ENCODE assay signal across 1 cellular context in genomic region chr6:41257369-41258195, GRCh38.
TF ChIP-seq lines count a peak whose summit lies in the region.

No MANE protein-coding gene starts in this region.

TF ChIP-seq in HEK293, 187 proteins besides CTCF, POLR2A, EP300 and RAD21 (continued from another document and continues in another):
- TF ChIP-seq, protein P1, sequence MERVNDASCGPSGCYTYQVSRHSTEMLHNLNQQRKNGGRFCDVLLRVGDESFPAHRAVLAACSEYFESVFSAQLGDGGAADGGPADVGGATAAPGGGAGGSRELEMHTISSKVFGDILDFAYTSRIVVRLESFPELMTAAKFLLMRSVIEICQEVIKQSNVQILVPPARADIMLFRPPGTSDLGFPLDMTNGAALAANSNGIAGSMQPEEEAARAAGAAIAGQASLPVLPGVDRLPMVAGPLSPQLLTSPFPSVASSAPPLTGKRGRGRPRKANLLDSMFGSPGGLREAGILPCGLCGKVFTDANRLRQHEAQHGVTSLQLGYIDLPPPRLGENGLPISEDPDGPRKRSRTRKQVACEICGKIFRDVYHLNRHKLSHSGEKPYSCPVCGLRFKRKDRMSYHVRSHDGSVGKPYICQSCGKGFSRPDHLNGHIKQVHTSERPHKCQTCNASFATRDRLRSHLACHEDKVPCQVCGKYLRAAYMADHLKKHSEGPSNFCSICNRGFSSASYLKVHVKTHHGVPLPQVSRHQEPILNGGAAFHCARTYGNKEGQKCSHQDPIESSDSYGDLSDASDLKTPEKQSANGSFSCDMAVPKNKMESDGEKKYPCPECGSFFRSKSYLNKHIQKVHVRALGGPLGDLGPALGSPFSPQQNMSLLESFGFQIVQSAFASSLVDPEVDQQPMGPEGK (tag by site-specific recombination; IDR thresholded peaks at IDR 0.05), result no peak
- peak; percentile 76 for TF ChIP-seq ZXDB (tag by site-specific recombination; IDR thresholded peaks at IDR 0.05)
- no peak for TF ChIP-seq ZNF354C (tag by site-specific recombination; IDR thresholded peaks at IDR 0.05; ENCODE audit: borderline replicate concordance, low read depth)
- TF ChIP-seq, protein P2, sequence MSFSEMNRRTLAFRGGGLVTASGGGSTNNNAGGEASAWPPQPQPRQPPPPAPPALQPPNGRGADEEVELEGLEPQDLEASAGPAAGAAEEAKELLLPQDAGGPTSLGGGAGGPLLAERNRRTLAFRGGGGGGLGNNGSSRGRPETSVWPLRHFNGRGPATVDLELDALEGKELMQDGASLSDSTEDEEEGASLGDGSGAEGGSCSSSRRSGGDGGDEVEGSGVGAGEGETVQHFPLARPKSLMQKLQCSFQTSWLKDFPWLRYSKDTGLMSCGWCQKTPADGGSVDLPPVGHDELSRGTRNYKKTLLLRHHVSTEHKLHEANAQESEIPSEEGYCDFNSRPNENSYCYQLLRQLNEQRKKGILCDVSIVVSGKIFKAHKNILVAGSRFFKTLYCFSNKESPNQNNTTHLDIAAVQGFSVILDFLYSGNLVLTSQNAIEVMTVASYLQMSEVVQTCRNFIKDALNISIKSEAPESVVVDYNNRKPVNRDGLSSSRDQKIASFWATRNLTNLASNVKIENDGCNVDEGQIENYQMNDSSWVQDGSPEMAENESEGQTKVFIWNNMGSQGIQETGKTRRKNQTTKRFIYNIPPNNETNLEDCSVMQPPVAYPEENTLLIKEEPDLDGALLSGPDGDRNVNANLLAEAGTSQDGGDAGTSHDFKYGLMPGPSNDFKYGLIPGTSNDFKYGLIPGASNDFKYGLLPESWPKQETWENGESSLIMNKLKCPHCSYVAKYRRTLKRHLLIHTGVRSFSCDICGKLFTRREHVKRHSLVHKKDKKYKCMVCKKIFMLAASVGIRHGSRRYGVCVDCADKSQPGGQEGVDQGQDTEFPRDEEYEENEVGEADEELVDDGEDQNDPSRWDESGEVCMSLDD (tag by site-specific recombination; IDR thresholded peaks at IDR 0.05), result no peak
- TF ChIP-seq ZEB2 (tag by site-specific recombination; IDR thresholded peaks at IDR 0.05), result 0 out of 2 replicates have a peak, but pooled peaks have one; percentile 40
- no peak for TF ChIP-seq REPIN1 (tag by site-specific recombination; IDR thresholded peaks at IDR 0.05; ENCODE audit: low read depth)
- TF ChIP-seq, protein P3, sequence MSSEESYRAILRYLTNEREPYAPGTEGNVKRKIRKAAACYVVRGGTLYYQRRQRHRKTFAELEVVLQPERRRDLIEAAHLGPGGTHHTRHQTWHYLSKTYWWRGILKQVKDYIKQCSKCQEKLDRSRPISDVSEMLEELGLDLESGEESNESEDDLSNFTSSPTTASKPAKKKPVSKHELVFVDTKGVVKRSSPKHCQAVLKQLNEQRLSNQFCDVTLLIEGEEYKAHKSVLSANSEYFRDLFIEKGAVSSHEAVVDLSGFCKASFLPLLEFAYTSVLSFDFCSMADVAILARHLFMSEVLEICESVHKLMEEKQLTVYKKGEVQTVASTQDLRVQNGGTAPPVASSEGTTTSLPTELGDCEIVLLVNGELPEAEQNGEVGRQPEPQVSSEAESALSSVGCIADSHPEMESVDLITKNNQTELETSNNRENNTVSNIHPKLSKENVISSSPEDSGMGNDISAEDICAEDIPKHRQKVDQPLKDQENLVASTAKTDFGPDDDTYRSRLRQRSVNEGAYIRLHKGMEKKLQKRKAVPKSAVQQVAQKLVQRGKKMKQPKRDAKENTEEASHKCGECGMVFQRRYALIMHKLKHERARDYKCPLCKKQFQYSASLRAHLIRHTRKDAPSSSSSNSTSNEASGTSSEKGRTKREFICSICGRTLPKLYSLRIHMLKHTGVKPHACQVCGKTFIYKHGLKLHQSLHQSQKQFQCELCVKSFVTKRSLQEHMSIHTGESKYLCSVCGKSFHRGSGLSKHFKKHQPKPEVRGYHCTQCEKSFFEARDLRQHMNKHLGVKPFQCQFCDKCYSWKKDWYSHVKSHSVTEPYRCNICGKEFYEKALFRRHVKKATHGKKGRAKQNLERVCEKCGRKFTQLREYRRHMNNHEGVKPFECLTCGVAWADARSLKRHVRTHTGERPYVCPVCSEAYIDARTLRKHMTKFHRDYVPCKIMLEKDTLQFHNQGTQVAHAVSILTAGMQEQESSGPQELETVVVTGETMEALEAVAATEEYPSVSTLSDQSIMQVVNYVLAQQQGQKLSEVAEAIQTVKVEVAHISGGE (tag by site-specific recombination; conservative IDR thresholded peaks at IDR 0.05; ENCODE audit: low read depth), result no peak
- TF ChIP-seq SCRT2 (tag by site-specific recombination; IDR thresholded peaks at IDR 0.05), result no peak
- TF ChIP-seq ZNF514 (tag by site-specific recombination; IDR thresholded peaks at IDR 0.05), result no peak
- peak; percentile 75; the same call in 1 of the 2 replicates for TF ChIP-seq ZSCAN30 (tag by site-specific recombination; IDR thresholded peaks at IDR 0.05)
- TF ChIP-seq, protein P4, sequence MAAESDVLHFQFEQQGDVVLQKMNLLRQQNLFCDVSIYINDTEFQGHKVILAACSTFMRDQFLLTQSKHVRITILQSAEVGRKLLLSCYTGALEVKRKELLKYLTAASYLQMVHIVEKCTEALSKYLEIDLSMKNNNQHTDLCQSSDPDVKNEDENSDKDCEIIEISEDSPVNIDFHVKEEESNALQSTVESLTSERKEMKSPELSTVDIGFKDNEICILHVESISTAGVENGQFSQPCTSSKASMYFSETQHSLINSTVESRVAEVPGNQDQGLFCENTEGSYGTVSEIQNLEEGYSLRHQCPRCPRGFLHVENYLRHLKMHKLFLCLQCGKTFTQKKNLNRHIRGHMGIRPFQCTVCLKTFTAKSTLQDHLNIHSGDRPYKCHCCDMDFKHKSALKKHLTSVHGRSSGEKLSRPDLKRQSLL (tag by site-specific recombination; IDR thresholded peaks at IDR 0.05), result no peak
- 0 out of 2 replicates have a peak, but pooled peaks have one; percentile 34 for TF ChIP-seq BCL11B (tag by site-specific recombination; IDR thresholded peaks at IDR 0.05; ENCODE audit: low read depth)
- TF ChIP-seq HOXC10 (CRISPR knock-in tag; IDR thresholded peaks at IDR 0.05), result no peak
- TF ChIP-seq BCL11A (tag by site-specific recombination; IDR thresholded peaks at IDR 0.05; ENCODE audit: low read depth), result peak; percentile 50; the same call in 1 of the 2 replicates
- TF ChIP-seq HOXA7 (CRISPR knock-in tag; IDR thresholded peaks at IDR 0.05; ENCODE audit: borderline replicate concordance), result no peak
- TF ChIP-seq ZNF16 (tag by site-specific recombination; IDR thresholded peaks at IDR 0.05; ENCODE audit: low read depth), result no peak
- peak; percentile 38; the same call in 1 of the 2 replicates for TF ChIP-seq ZNF660 (tag by site-specific recombination; IDR thresholded peaks at IDR 0.05)
- TF ChIP-seq, protein P5, sequence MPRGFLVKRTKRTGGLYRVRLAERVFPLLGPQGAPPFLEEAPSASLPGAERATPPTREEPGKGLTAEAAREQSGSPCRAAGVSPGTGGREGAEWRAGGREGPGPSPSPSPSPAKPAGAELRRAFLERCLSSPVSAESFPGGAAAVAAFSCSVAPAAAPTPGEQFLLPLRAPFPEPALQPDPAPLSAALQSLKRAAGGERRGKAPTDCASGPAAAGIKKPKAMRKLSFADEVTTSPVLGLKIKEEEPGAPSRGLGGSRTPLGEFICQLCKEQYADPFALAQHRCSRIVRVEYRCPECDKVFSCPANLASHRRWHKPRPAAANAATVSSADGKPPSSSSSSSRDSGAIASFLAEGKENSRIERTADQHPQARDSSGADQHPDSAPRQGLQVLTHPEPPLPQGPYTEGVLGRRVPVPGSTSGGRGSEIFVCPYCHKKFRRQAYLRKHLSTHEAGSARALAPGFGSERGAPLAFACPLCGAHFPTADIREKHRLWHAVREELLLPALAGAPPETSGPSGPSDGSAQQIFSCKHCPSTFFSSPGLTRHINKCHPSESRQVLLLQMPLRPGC (tag by site-specific recombination; IDR thresholded peaks at IDR 0.05), result peak; percentile 54; the same call in 1 of the 2 replicates
- no peak for TF ChIP-seq ZBTB20 (tag by site-specific recombination; IDR thresholded peaks at IDR 0.05)
- TF ChIP-seq ZBTB8A (tag by site-specific recombination; IDR thresholded peaks at IDR 0.05), result peak; percentile 39
- peak; percentile 52; the same call in 1 of the 2 replicates for TF ChIP-seq ZNF561 (tag by site-specific recombination; IDR thresholded peaks at IDR 0.05; ENCODE audit: borderline replicate concordance)
- no peak for TF ChIP-seq ZNF555 (tag by site-specific recombination; conservative IDR thresholded peaks at IDR 0.05)
- TF ChIP-seq ZNF140 (tag by site-specific recombination; IDR thresholded peaks at IDR 0.05), result no peak
- TF ChIP-seq ZNF701 (tag by site-specific recombination; IDR thresholded peaks at IDR 0.05), result no peak
- TF ChIP-seq ZIC2 (tag by site-specific recombination; IDR thresholded peaks at IDR 0.05), result peak; percentile 44; the same call in 1 of the 2 replicates
- no peak for TF ChIP-seq SCRT1 (tag by site-specific recombination; IDR thresholded peaks at IDR 0.05; ENCODE audit: borderline replicate concordance)
- TF ChIP-seq ZNF629 (tag by site-specific recombination; IDR thresholded peaks at IDR 0.05), result peak; percentile 75
- TF ChIP-seq, protein P6, sequence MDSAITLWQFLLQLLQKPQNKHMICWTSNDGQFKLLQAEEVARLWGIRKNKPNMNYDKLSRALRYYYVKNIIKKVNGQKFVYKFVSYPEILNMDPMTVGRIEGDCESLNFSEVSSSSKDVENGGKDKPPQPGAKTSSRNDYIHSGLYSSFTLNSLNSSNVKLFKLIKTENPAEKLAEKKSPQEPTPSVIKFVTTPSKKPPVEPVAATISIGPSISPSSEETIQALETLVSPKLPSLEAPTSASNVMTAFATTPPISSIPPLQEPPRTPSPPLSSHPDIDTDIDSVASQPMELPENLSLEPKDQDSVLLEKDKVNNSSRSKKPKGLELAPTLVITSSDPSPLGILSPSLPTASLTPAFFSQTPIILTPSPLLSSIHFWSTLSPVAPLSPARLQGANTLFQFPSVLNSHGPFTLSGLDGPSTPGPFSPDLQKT (IDR thresholded peaks at IDR 0.05; ENCODE audit: borderline replicate concordance, low read depth, low read length), result no peak
- TF ChIP-seq ZNF18 (tag by site-specific recombination; IDR thresholded peaks at IDR 0.05), result peak; percentile 75
- no peak; the same call in 1 of the 2 replicates for TF ChIP-seq SP3 (tag by site-specific recombination; IDR thresholded peaks at IDR 0.05)
- TF ChIP-seq OVOL3 (tag by site-specific recombination; IDR thresholded peaks at IDR 0.05), result no peak
- no peak for TF ChIP-seq ZNF521 (tag by site-specific recombination; IDR thresholded peaks at IDR 0.05)
- peak; percentile 74 for TF ChIP-seq FEZF1 (tag by site-specific recombination; IDR thresholded peaks at IDR 0.05)
- TF ChIP-seq, protein P7, sequence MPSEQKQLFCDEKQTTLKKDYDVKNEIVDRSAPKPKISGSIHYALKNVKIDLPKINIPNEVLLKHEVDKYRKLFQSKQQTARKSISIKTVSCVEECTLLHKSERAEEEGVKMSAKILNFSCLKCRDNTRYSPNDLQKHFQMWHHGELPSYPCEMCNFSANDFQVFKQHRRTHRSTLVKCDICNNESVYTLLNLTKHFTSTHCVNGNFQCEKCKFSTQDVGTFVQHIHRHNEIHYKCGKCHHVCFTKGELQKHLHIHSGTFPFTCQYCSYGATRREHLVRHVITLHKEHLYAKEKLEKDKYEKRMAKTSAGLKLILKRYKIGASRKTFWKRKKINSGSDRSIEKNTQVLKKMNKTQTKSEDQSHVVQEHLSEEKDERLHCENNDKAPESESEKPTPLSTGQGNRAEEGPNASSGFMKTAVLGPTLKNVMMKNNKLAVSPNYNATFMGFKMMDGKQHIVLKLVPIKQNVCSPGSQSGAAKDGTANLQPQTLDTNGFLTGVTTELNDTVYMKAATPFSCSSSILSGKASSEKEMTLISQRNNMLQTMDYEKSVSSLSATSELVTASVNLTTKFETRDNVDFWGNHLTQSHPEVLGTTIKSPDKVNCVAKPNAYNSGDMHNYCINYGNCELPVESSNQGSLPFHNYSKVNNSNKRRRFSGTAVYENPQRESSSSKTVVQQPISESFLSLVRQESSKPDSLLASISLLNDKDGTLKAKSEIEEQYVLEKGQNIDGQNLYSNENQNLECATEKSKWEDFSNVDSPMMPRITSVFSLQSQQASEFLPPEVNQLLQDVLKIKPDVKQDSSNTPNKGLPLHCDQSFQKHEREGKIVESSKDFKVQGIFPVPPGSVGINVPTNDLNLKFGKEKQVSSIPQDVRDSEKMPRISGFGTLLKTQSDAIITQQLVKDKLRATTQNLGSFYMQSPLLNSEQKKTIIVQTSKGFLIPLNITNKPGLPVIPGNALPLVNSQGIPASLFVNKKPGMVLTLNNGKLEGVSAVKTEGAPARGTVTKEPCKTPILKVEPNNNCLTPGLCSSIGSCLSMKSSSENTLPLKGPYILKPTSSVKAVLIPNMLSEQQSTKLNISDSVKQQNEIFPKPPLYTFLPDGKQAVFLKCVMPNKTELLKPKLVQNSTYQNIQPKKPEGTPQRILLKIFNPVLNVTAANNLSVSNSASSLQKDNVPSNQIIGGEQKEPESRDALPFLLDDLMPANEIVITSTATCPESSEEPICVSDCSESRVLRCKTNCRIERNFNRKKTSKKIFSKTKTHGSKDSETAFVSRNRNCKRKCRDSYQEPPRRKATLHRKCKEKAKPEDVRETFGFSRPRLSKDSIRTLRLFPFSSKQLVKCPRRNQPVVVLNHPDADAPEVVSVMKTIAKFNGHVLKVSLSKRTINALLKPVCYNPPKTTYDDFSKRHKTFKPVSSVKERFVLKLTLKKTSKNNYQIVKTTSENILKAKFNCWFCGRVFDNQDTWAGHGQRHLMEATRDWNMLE (tag by site-specific recombination; conservative IDR thresholded peaks at IDR 0.05; ENCODE audit: low read depth), result peak; percentile 41; the same call in 1 of the 2 replicates
- TF ChIP-seq, protein P8, sequence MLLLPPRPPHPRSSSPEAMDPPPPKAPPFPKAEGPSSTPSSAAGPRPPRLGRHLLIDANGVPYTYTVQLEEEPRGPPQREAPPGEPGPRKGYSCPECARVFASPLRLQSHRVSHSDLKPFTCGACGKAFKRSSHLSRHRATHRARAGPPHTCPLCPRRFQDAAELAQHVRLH (tag by site-specific recombination; IDR thresholded peaks at IDR 0.05), result peak; percentile 28; the same call in 1 of the 2 replicates
